Comparison of ENCODE assay signal across 23 cellular contexts in the genomic region with DNA sequence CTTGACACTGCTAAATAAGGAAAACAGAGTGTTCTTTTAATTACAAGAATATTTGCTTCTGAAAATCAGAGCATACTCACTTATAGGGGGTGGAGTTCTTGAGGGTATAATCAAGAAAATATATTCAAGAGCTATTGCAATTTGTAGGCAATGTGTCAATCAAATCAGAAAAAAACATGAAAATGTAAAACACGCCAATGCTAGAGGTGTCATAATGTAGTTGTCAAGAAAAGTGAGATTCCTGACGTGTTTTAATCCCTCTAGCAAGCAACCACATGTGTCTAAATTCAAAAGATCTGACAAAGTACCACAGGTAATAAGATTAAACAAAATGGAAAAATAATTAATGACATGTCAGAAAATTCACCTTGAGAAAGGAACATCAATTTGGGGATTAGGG.
"Had no signal": no experiment of that assay in that cellular context is flagged by ENCODE, and none has a peak within 500 bp of the region (broad histone marks: within the 10 kb centered on the region; RNA-seq: fewer than 3 reads in every experiment).

No MANE protein-coding gene starts in this region.

- H3K4me3 ChIP-seq: colonic mucosa, coronary artery, dorsolateral prefrontal cortex, esophagus muscularis mucosa, esophagus squamous epithelium, gastrocnemius medialis, gastroesophageal sphincter, heart left ventricle, heart right ventricle had no signal

- H3K36me3 ChIP-seq: colonic mucosa, esophagus muscularis mucosa, esophagus squamous epithelium, gastrocnemius medialis, gastroesophageal sphincter, heart left ventricle, heart right ventricle had no signal

- H3K9me3 ChIP-seq: colonic mucosa, esophagus muscularis mucosa, esophagus squamous epithelium, gastrocnemius medialis, gastroesophageal sphincter, heart left ventricle had no signal

- H3K27ac ChIP-seq: colonic mucosa, coronary artery, dorsolateral prefrontal cortex, epithelial cell of prostate, esophagus muscularis mucosa, esophagus squamous epithelium, foreskin keratinocyte, gastrocnemius medialis, gastroesophageal sphincter, heart left ventricle, heart right ventricle had no signal

- H3K27me3 ChIP-seq: colonic mucosa, esophagus muscularis mucosa, esophagus squamous epithelium, foreskin keratinocyte, gastrocnemius medialis, gastroesophageal sphincter, heart left ventricle, heart right ventricle had no signal

- DNase-seq: colonic mucosa; cortex of kidney; dermis blood vessel endothelial cell; dorsolateral prefrontal cortex; effector CD4-positive, alpha-beta T cell; effector CD8-positive, alpha-beta T cell; effector memory CD4-positive, alpha-beta T cell; effector memory CD8-positive, alpha-beta T cell; endodermal cell; erythroblast; esophagus squamous epithelium; foreskin fibroblast; foreskin keratinocyte; foreskin melanocyte; gastrocnemius medialis; glutamatergic neuron; head of caudate nucleus; heart left ventricle; heart right ventricle had no signal
